Comparison of ENCODE assay signal across 8 cellular contexts in the genomic region with DNA sequence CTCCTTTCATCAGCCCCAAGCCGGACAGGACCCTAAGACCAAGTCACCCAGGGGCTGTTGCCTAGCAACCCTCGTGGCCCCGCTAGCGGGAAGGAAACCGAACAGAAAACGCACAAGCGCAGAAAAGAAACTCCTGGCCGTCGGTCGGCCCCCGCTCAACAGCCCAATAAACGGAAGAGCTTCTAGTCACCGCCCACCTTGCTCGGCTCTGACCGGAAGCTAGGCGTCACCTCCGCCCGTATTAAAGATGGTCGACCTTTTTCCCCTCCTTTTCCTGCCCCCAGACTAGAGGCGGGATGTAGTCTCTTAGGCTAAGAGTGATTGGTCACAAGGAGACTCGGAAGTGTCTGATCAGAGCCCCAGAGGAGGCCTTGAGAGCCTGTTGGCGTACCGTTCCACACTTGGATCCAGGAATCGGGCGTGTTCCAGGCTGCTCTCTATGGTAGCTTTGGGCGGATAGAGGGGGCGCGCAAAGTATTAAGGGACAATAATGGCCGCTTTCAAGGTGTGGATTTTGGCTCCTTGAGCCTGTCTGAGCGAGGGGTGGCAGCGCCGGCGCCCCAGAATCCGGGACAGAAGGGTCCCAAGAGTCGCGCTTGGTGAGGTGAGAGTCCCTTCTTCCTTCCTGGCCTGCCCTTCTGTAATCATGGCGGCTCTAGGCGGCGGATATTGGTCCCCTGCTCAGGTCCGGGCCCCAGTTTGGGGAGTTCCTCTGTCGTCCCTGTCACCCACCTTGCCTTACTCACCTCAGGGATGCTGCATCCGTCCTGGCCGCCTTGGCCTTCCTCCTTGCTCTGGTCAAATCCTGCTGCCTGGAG. TPM values are rescaled to one million over a fixed set of nuclear protein-coding genes. Genes with fewer than 3 reads are reported as not detected.
DNase-seq lines count a peak whose midpoint lies in the region; FAIRE-seq and TF ChIP-seq lines count a peak whose summit lies in the region.

A gene (plus strand): TSS at position 400 of the 818 bp plus-strand sequence. CDS start 2,311 bp downstream, outside the sequence.
A gene (minus strand): TSS at position 173 of the 818 bp plus-strand sequence. CDS start 2,871 bp downstream, outside the sequence.

- peak within 1 kb of the TSS; percentile 74 for H3K4me2 ChIP-seq in neuronal stem cell (ENCODE audit: insufficient read depth, low read length, poor library complexity, severe bottlenecking)

- H3K36me3 Mint-ChIP-seq in activated naive CD4-positive, alpha-beta T cell treated with anti-CD3 and anti-CD28 coated beads for 36 hours (ENCODE audit: low read depth) = peaks cover 27% of the 10 kb centered on the region

- peak within 1 kb of the TSS; percentile 76 for H3K14ac ChIP-seq in neuronal stem cell (ENCODE audit: low read length)

- peak within 1 kb of the TSS; percentile 52 for H3K23ac ChIP-seq in neuronal stem cell (ENCODE audit: low read depth, low read length, poor library complexity)

- no peak within 1 kb of the TSS for H2BK12ac ChIP-seq in neuronal stem cell (ENCODE audit: low read length)

- peak within 1 kb of the TSS; percentile 25 for H4K8ac ChIP-seq in neuronal stem cell (ENCODE audit: low read depth, low read length)

- no peak within 1 kb of the TSS for H2BK15ac ChIP-seq in neuronal stem cell (ENCODE audit: low read length)

- H3K4me3 ChIP-seq in HFF-Myc (replicated peaks; ENCODE audit: low read depth, low read length) (peak within 1 kb of the TSS; percentile 77), neuronal stem cell (ENCODE audit: low read length in 2 of 2) (peak within 1 kb of the TSS; percentile 93 to 98)

- H3K4me3 Mint-ChIP-seq in activated naive CD4-positive, alpha-beta T cell treated with anti-CD3 and anti-CD28 coated beads for 36 hours = peak within 1 kb of the TSS; percentile 96

- H2BK5ac ChIP-seq in neuronal stem cell (ENCODE audit: low read length) = no peak within 1 kb of the TSS

- peak within 1 kb of the TSS; percentile 90 for H2AK5ac ChIP-seq in neuronal stem cell (ENCODE audit: low read depth, low read length)

- no peak within 1 kb of the TSS for H2BK120ac ChIP-seq in neuronal stem cell (ENCODE audit: low read depth, low read length)

- DNase-seq in GM03348 (ENCODE audit: low spot score) (peak; percentile 99), HFF-Myc (ENCODE audit: extremely low read depth, low read depth) (peak; percentile 98), NAMALWA (ENCODE audit: low spot score) (peak; percentile 99), SK-N-DZ (ENCODE audit: low spot score) (peak; percentile 100), frontal cortex (ENCODE audit: low spot score in 2 of 2) (peak; percentile 90 to 97), neuronal stem cell (ENCODE audit: low spot score) (peak; percentile 98)
- peak; percentile 96 for DNase-seq in activated naive CD4-positive, alpha-beta T cell treated with anti-CD3 and anti-CD28 coated beads for 36 hours

- intact Hi-C loops in activated naive CD4-positive, alpha-beta T cell treated with anti-CD3 and anti-CD28 coated beads for 36 hours (cut with micrococcal nuclease) = loop anchor here (1.0 to 10.0 kb wide), 12 partner anchors 85 to 1359 kb away; a partner anchor contains a TSS

- CTCF ChIA-PET in activated naive CD4-positive, alpha-beta T cell treated with anti-CD3 and anti-CD28 coated beads for 36 hours (lab: Charles Lee) = interaction anchor here (0.6 to 3.4 kb wide), 2 partner anchors 26 to 104 kb away, joined by 4 to 20 read pairs; no protein-coding TSS in a partner anchor

- peak; percentile 98 for FAIRE-seq in frontal cortex (lab: Jason Lieb, UNC)

- H3K9me3 Mint-ChIP-seq in activated naive CD4-positive, alpha-beta T cell treated with anti-CD3 and anti-CD28 coated beads for 36 hours = no peaks in the 10 kb centered on the region

- H3K27ac Mint-ChIP-seq in activated naive CD4-positive, alpha-beta T cell treated with anti-CD3 and anti-CD28 coated beads for 36 hours = peak within 1 kb of the TSS; percentile 95

- H3K4ac ChIP-seq in neuronal stem cell (ENCODE audit: low read length) = no peak within 1 kb of the TSS

- H3K4me1 ChIP-seq in neuronal stem cell (ENCODE audit: control insufficient read depth in 2 of 2, insufficient read depth in 1 of 2, low read depth in 1 of 2, low read length in 2 of 2) = peaks cover 4 to 10% of the 10 kb centered on the region in 2 donors

- H3K9me3 ChIP-seq in neuronal stem cell (replicated peaks in 1 of 2; ENCODE audit: control insufficient read depth in 2 of 2, insufficient read depth in 1 of 2, low read depth in 1 of 2, low read length in 2 of 2) = no peaks in the 10 kb centered on the region

- peak within 1 kb of the TSS; percentile 98 for H3K9ac ChIP-seq in neuronal stem cell (ENCODE audit: low read depth, low read length, poor library complexity)

- peaks cover 22 to 62% of the 10 kb centered on the region in 2 donors for H3K36me3 ChIP-seq in neuronal stem cell (replicated peaks in 1 of 2; ENCODE audit: control insufficient read depth in 2 of 2, insufficient read depth in 2 of 2, low read length in 2 of 2)

- H3K27me3 ChIP-seq in neuronal stem cell (ENCODE audit: control insufficient read depth in 3 of 3, insufficient read depth in 3 of 3, low read depth in 1 of 3, low read length in 3 of 3) = no peaks in the 10 kb centered on the region

- peaks cover 5% of the 10 kb centered on the region for H3K79me1 ChIP-seq in neuronal stem cell (ENCODE audit: low read depth, low read length)

- H3K27ac ChIP-seq in neuronal stem cell (replicated peaks; ENCODE audit: low read length) = peak within 1 kb of the TSS; percentile 76

- no peak within 1 kb of the TSS for H4K91ac ChIP-seq in neuronal stem cell (ENCODE audit: low read depth, low read length, poor library complexity)

- TF ChIP-seq CTCF in HFF-Myc (IDR thresholded peaks at IDR 0.05; ENCODE audit: low read depth, low read length, missing control alignments) (no peak), subcutaneous adipose tissue (IDR thresholded peaks at IDR 0.05; ENCODE audit: low read depth) (no peak)

- no CpG with 5 or more reads among the region's 43 CpGs for WGBS in neuronal stem cell (ENCODE audit: extremely low coverage in 2 of 2, insufficient read length in 2 of 2, insufficient replicate concordance in 1 of 2), 2 donors

- no peaks in the 10 kb centered on the region for H3K27me3 Mint-ChIP-seq in activated naive CD4-positive, alpha-beta T cell treated with anti-CD3 and anti-CD28 coated beads for 36 hours (ENCODE audit: low read depth)

- H2AFZ ChIP-seq in neuronal stem cell (ENCODE audit: low read length) = peak within 1 kb of the TSS; percentile 86

- peaks cover 35% of the 10 kb centered on the region for H3K4me1 Mint-ChIP-seq in activated naive CD4-positive, alpha-beta T cell treated with anti-CD3 and anti-CD28 coated beads for 36 hours (ENCODE audit: low read depth)

- H3K18ac ChIP-seq in neuronal stem cell (ENCODE audit: low read length) = peak within 1 kb of the TSS; percentile 89

RNA-seq across cellular contexts. Expression of the first gene that starts in this region (rescaled TPM):
- 36.3 and 45.0 TPM in 2 replicates for polyA plus RNA-seq in SK-N-DZ (2014; cell fraction: cytosol; rRNA removed)
- polyA plus RNA-seq in SK-N-DZ (2014; cell fraction: nucleus; rRNA removed) = 155 and 236 TPM in 2 replicates
- total RNA-seq in activated naive CD4-positive, alpha-beta T cell treated with anti-CD3 and anti-CD28 coated beads for 36 hours = 10 to 100 TPM; 78.6 to 79.9 TPM
- 57.1 TPM for total RNA-seq in frontal cortex
- polyA plus RNA-seq in neuronal stem cell (2013, experiment 1 of 2) = 27.9 TPM
- polyA plus RNA-seq in neuronal stem cell (2013, experiment 2 of 2) = 26.9 TPM
- 10 to 100 TPM; 40.8 to 85.0 (median 50.0) TPM for total RNA-seq in subcutaneous adipose tissue

RNA-seq across cellular contexts. Expression of the second gene that starts in this region (rescaled TPM):
- polyA plus RNA-seq in SK-N-DZ (2014; cell fraction: cytosol; rRNA removed) = 22.9 and 23.4 TPM in 2 replicates
- polyA plus RNA-seq in SK-N-DZ (2014; cell fraction: nucleus; rRNA removed) = 12.8 and 27.2 TPM in 2 replicates
- total RNA-seq in activated naive CD4-positive, alpha-beta T cell treated with anti-CD3 and anti-CD28 coated beads for 36 hours = 10 to 100 TPM; 22.0 to 24.1 TPM
- 10.2 TPM for total RNA-seq in frontal cortex
- polyA plus RNA-seq in neuronal stem cell (2013, experiment 1 of 2) = 5.3 TPM
- 5.3 TPM for polyA plus RNA-seq in neuronal stem cell (2013, experiment 2 of 2)
- total RNA-seq in subcutaneous adipose tissue = 10 to 100 TPM in 2 of 4 donors, 1 to 10 TPM in 2; 3.9 to 15.4 (median 9.0) TPM

Comparison
In these comparisons a context has a peak if more than half of its experiments do, and no peak if none do; other contexts are left out.
1. Peak in every context shown above with its lines: DNase-seq, H3K4me3 ChIP-seq and H3K27ac ChIP-seq.